8 cellular contexts compared by ENCODE assay signal in the genomic region with DNA sequence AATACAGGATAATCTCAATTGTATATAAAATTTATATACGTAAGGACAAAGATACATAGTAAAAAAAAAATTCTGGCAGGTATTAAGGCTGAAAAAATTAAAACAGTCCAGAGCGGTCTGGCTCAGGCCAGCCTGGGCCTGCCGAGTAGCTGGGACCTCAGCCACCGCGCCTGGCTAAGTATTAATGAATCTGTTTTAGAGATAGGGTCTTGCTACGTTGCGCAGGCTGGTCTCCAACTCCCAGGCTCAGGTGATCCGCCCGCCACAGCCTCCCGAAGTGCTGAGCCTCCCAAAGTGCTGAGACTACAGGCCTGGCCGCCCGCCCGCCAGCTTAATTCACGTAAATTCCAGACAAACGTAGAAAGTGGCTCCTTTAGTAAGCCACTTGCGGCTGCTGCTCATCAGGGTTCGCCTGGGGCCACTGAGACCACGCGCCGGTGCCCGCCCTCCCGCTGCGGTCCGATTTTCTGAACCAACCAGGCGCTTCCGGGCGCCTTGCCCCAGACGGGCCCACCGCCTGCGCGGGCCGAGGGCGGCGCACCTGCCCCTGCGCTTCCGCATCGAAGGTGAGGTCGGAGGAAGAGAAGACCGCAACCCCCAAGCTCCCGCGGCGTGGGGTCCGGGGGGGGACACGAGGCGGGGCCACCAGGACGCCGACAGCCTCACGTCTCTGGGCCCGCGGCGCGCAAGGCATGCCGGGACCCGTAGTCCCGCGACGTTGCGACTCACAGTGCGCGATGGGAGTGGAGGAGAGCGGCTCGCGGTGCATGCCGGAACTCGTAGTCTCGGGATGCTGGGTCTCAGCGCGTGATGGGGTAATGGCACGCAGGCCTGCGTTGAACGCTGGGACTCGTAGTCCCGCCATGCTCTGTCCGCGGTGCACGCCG. TPM values are rescaled to one million over a fixed set of nuclear protein-coding genes. Genes with fewer than 3 reads are reported as not detected.
DNase-seq lines count a peak whose midpoint lies in the region; ATAC-seq and TF ChIP-seq lines count a peak whose summit lies in the region.

No MANE protein-coding gene starts in this region.

- no peak overlapping the region for H2BK120ac ChIP-seq in H9 (ENCODE audit: low read depth, low read length, poor library complexity, severe bottlenecking)

- TF ChIP-seq CTCF in H9 (conservative IDR thresholded peaks at IDR 0.05) = no peak
- TF ChIP-seq CTCF in fibroblast of pulmonary artery (IDR thresholded peaks at IDR 0.05; ENCODE audit: low read length, missing control alignments) = no peak
- no peak for TF ChIP-seq CTCF in natural killer cell (IDR thresholded peaks at IDR 0.05)

- peaks cover 2 to 22% (median 20%) of the 10 kb centered on the region in 3 experiments; a peak in 6 of 7 replicates for H3K36me3 Mint-ChIP-seq in H9 (ENCODE audit: insufficient read depth in 1 of 3, low read depth in 3 of 3)
- H3K36me3 Mint-ChIP-seq in natural killer cell = no peaks in the 10 kb centered on the region

- WGBS in H9 (ENCODE audit: extremely low coverage, insufficient read length, low lambda C conversion rate) = no CpG with 5 or more reads among the region's 77 CpGs

- intact Hi-C loops in natural killer cell (cut with micrococcal nuclease) = loop anchor here (1.0 to 10.0 kb wide), 4 partner anchors 154 to 355 kb away; a partner anchor contains a TSS

- no peak overlapping the region for H2BK20ac ChIP-seq in H9 (ENCODE audit: low read depth, low read length, poor library complexity, severe bottlenecking)

- peak overlapping the region; percentile 66 for H3K4me3 ChIP-seq in fibroblast of pulmonary artery (replicated peaks; ENCODE audit: low read depth, low read length)

- no peak overlapping the region for H2AK5ac ChIP-seq in H9 (ENCODE audit: insufficient read length, low read length)

- H3K4ac ChIP-seq in H9 (ENCODE audit: low read depth, low read length) = no peak overlapping the region

- H3K4me3 Mint-ChIP-seq in H9 (peak overlapping the region; percentile 90 to 94), natural killer cell (peak overlapping the region; percentile 91)

- H3K9me3 Mint-ChIP-seq in H9 (no peaks in the 10 kb centered on the region), natural killer cell (no peaks in the 10 kb centered on the region)

- H3K79me2 ChIP-seq in H9 (ENCODE audit: insufficient read depth, low read length) = peaks cover 37% of the 10 kb centered on the region; the same call in 1 of the 2 replicates

- no peak overlapping the region for H4K91ac ChIP-seq in H9 (ENCODE audit: insufficient read length, low read depth, low read length)

- H2BK5ac ChIP-seq in H9 (ENCODE audit: insufficient read length, low read length) = no peak overlapping the region

- no peak overlapping the region for H3K23ac ChIP-seq in H9 (ENCODE audit: insufficient read length, low read depth, low read length)

- H2AFZ ChIP-seq in H9 (ENCODE audit: low read length) = no peak overlapping the region

- H2BK12ac ChIP-seq in H9 (ENCODE audit: insufficient read length, low read depth, low read length) = no peak overlapping the region

- H3K14ac ChIP-seq in H9 (ENCODE audit: insufficient read depth, low read length) = peak overlapping the region; percentile 97; the same call in 1 of the 2 replicates

- H3K9me3 ChIP-seq in ES-I3 (ENCODE audit: control insufficient read depth, insufficient read depth, low read length) (0 out of 2 replicates have a peak, but pooled peaks cover 3% of the 10 kb centered on the region), H9 (ENCODE audit: control insufficient read depth, low read depth, low read length) (no peaks in the 10 kb centered on the region)

- TF ChIP-seq POLR2A in Raji (IDR thresholded peaks at IDR 0.05; ENCODE audit: insufficient read depth, low read depth, low read length) = peak; percentile 74; the same call in 1 of the 2 replicates

- H3K18ac ChIP-seq in H9 (ENCODE audit: insufficient read length, low read depth, low read length) = peak overlapping the region; percentile 98

- peak; percentile 86 to 95 (median 86) for ATAC-seq in natural killer cell

- peaks cover 3% of the 10 kb centered on the region for H3K79me1 ChIP-seq in H9 (ENCODE audit: insufficient read depth, low read depth, low read length, poor library complexity, severe bottlenecking)

- H3K4me2 ChIP-seq in H9 (ENCODE audit: insufficient read depth, insufficient read length, low read length) = peak overlapping the region; percentile 52

- H3K27ac Mint-ChIP-seq in H9 (peak overlapping the region; percentile 98 to 99 (median 99)), natural killer cell (peak overlapping the region; percentile 96 to 99)

- H3K27ac ChIP-seq in H9 (ENCODE audit: insufficient read length, low read depth, low read length) = no peak overlapping the region

- H3K56ac ChIP-seq in H9 (ENCODE audit: insufficient read length, low read depth, low read length) = no peak overlapping the region

- peaks cover 11% of the 10 kb centered on the region; the same call in 1 of the 2 replicates for H3K4me1 ChIP-seq in ES-I3 (ENCODE audit: insufficient read depth, low read length)
- peaks cover 4% of the 10 kb centered on the region; the same call in 1 of the 2 replicates for H3K4me1 ChIP-seq in H9 (ENCODE audit: insufficient read depth, low read length)

- H4K8ac ChIP-seq in H9 (replicated peaks; ENCODE audit: insufficient read length, low read depth, low read length) = no peak overlapping the region

- peak; percentile 99 for DNase-seq in H9
- DNase-seq in M059J (ENCODE audit: low read depth) = peak; percentile 98
- DNase-seq in activated effector memory CD4-positive, alpha-beta T cell treated with anti-CD3 and anti-CD28 coated beads, Interleukin-2, amount 50 U/mL, for 16 hours = peak; percentile 100
- peak; percentile 99 for DNase-seq in fibroblast of pulmonary artery (ENCODE audit: low read depth)
- DNase-seq in natural killer cell = peak; percentile 98
- DNase-seq in stimulated activated naive CD4-positive, alpha-beta T cell (lab: John Stamatoyannopoulos, UW) = peak; percentile 97 to 99 (median 98)

- no peak overlapping the region for H3T11ph ChIP-seq in H9 (ENCODE audit: low read length)

- H2BK15ac ChIP-seq in H9 (ENCODE audit: low read depth, low read length) = no peak overlapping the region

- peaks cover 5% of the 10 kb centered on the region; the same call in 1 of the 2 replicates for H3K36me3 ChIP-seq in ES-I3 (ENCODE audit: insufficient read depth, low read length)

- no peaks in the 10 kb centered on the region for H4K20me1 ChIP-seq in H9 (ENCODE audit: control insufficient read depth, insufficient read depth, insufficient read length)

- no peaks in the 10 kb centered on the region for H3K27me3 ChIP-seq in H9 (ENCODE audit: insufficient read depth, low read length)

- H4K5ac ChIP-seq in H9 (ENCODE audit: insufficient read length, low read depth, low read length) = no peak overlapping the region

- peaks cover 5% of the 10 kb centered on the region for H3K23me2 ChIP-seq in H9 (ENCODE audit: insufficient read length, low read depth, low read length, poor library complexity, severe bottlenecking)

- H3K4me1 Mint-ChIP-seq in H9 (peaks cover 23 to 30% of the 10 kb centered on the region in 2 experiments), natural killer cell (peaks cover 42 to 48% of the 10 kb centered on the region in 2 donors)

- peak overlapping the region; percentile 94 for H3K9ac ChIP-seq in ES-I3 (ENCODE audit: low read depth, low read length)
- peak overlapping the region; percentile 73 for H3K9ac ChIP-seq in H9 (ENCODE audit: extremely low read depth, insufficient read length, low read length)

- no peaks in the 10 kb centered on the region for H3K27me3 Mint-ChIP-seq in H9 (ENCODE audit: low read depth)
- H3K27me3 Mint-ChIP-seq in natural killer cell (ENCODE audit: low read depth in 2 of 2) = no peaks in the 10 kb centered on the region

RNA-seq across cellular contexts. Expression of a gene that starts 0.7 kb away (rescaled TPM):
- total RNA-seq in H9 (2021) (31.9 and 33.7 TPM in 2 replicates), natural killer cell (10 to 100 TPM; 66.9 to 89.4 (median 77.1) TPM)
- total RNA-seq in M059J (2014; rRNA removed; shearing (Covaris generic)) = 11.2 and 21.3 TPM in 2 replicates
